In the genomic region with DNA sequence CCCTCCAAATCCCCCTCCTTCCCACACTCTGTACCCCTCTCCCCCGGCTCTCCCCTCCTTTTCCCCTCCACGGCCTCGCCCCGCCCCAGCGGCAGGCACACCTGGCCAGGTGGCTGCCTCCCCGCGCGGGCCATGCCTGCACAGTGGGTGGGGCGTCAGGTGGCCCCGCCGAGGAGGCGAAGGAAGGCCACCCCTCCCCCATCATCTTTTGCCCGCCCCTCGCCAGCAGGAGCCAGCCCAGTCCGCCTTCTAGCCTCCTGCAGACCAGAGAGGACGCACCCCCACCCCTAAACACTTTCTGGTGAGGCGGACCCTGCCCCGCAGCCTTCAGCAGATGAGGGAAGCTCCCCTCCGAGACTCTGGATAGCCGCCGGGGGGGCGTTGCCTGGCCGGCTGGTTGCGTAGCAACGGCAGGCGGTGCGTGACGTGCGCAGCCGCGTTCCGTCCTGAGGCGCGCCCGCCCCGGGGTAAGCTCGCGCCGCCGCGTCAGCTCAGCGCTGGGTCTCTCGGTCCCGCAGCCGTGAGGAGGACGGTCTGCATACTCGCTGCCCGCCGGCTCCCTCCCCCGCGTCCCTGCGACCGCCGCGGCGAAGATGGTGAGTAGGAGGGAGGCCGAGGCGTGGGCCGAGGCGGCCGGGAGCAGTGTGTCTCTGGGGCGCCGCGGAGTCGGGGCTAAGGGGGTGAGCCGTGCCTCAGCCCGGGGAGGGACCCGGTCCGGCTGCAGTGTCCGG, we compare ENCODE assay signal across 1 cellular context.
TF ChIP-seq lines count a peak whose summit lies in the region.

DSTN (plus strand) TSS at position 460 of the 731 bp plus-strand sequence; CDS start at position 594, 134 bp downstream.

TF ChIP-seq in HepG2, 621 proteins besides CTCF, POLR2A, EP300 and RAD21 (continued from another document and continues in another):
- TF ChIP-seq ZNF800 (CRISPR knock-in tag; IDR thresholded peaks at IDR 0.05): peak; percentile 94; the same call in 1 of the 2 replicates
- TF ChIP-seq U2AF2 (IDR thresholded peaks at IDR 0.05; ENCODE audit: low read depth, low read length): no peak
- no peak for TF ChIP-seq ETS1 (CRISPR knock-in tag; IDR thresholded peaks at IDR 0.05)
- no peak for TF ChIP-seq KLF9 (CRISPR knock-in tag; IDR thresholded peaks at IDR 0.05; ENCODE audit: low read depth)
- no peak for TF ChIP-seq CEBPB (IDR thresholded peaks at IDR 0.05; ENCODE audit: borderline replicate concordance, low read depth, low read length)
- peak; percentile 90 for TF ChIP-seq GPN1 (CRISPR knock-in tag; IDR thresholded peaks at IDR 0.05; ENCODE audit: borderline replicate concordance)
- TF ChIP-seq ARID4A (CRISPR knock-in tag; IDR thresholded peaks at IDR 0.05; ENCODE audit: borderline replicate concordance): peak; percentile 98
- no peak for TF ChIP-seq PITX1 (CRISPR knock-in tag; IDR thresholded peaks at IDR 0.05)
- no peak for TF ChIP-seq ZNF550 (CRISPR knock-in tag; IDR thresholded peaks at IDR 0.05; ENCODE audit: borderline replicate concordance)
- TF ChIP-seq, protein P1, sequence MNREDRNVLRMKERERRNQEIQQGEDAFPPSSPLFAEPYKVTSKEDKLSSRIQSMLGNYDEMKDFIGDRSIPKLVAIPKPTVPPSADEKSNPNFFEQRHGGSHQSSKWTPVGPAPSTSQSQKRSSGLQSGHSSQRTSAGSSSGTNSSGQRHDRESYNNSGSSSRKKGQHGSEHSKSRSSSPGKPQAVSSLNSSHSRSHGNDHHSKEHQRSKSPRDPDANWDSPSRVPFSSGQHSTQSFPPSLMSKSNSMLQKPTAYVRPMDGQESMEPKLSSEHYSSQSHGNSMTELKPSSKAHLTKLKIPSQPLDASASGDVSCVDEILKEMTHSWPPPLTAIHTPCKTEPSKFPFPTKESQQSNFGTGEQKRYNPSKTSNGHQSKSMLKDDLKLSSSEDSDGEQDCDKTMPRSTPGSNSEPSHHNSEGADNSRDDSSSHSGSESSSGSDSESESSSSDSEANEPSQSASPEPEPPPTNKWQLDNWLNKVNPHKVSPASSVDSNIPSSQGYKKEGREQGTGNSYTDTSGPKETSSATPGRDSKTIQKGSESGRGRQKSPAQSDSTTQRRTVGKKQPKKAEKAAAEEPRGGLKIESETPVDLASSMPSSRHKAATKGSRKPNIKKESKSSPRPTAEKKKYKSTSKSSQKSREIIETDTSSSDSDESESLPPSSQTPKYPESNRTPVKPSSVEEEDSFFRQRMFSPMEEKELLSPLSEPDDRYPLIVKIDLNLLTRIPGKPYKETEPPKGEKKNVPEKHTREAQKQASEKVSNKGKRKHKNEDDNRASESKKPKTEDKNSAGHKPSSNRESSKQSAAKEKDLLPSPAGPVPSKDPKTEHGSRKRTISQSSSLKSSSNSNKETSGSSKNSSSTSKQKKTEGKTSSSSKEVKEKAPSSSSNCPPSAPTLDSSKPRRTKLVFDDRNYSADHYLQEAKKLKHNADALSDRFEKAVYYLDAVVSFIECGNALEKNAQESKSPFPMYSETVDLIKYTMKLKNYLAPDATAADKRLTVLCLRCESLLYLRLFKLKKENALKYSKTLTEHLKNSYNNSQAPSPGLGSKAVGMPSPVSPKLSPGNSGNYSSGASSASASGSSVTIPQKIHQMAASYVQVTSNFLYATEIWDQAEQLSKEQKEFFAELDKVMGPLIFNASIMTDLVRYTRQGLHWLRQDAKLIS (CRISPR knock-in tag; IDR thresholded peaks at IDR 0.05): no peak
- TF ChIP-seq ZNF772 (CRISPR knock-in tag; IDR thresholded peaks at IDR 0.05): peak; percentile 74; the same call in 1 of the 2 replicates
- TF ChIP-seq, protein P2, sequence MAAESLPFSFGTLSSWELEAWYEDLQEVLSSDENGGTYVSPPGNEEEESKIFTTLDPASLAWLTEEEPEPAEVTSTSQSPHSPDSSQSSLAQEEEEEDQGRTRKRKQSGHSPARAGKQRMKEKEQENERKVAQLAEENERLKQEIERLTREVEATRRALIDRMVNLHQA (CRISPR knock-in tag; IDR thresholded peaks at IDR 0.05): no peak
- TF ChIP-seq ZSCAN21 (CRISPR knock-in tag; IDR thresholded peaks at IDR 0.05; ENCODE audit: borderline replicate concordance): peak; percentile 95; the same call in 1 of the 2 replicates
- no peak; the same call in 1 of the 2 replicates for TF ChIP-seq TARDBP (CRISPR knock-in tag; IDR thresholded peaks at IDR 0.05)
- TF ChIP-seq, protein P3, sequence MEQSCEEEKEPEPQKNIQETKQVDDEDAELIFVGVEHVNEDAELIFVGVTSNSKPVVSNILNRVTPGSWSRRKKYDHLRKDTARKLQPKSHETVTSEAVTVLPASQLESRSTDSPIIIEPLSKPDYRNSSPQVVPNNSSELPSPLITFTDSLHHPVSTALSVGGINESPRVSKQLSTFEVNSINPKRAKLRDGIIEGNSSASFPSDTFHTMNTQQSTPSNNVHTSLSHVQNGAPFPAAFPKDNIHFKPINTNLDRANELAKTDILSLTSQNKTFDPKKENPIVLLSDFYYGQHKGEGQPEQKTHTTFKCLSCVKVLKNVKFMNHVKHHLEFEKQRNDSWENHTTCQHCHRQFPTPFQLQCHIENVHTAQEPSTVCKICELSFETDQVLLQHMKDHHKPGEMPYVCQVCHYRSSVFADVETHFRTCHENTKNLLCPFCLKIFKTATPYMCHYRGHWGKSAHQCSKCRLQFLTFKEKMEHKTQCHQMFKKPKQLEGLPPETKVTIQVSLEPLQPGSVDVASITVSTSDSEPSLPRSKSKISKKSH (CRISPR knock-in tag; IDR thresholded peaks at IDR 0.05; ENCODE audit: borderline replicate concordance): peak; percentile 76
- no peak for TF ChIP-seq SP140L (CRISPR knock-in tag; IDR thresholded peaks at IDR 0.05; ENCODE audit: borderline replicate concordance)
- no peak; the same call in none of the 2 replicates for TF ChIP-seq PHF20 (CRISPR knock-in tag; IDR thresholded peaks at IDR 0.05)
- TF ChIP-seq, protein P4, sequence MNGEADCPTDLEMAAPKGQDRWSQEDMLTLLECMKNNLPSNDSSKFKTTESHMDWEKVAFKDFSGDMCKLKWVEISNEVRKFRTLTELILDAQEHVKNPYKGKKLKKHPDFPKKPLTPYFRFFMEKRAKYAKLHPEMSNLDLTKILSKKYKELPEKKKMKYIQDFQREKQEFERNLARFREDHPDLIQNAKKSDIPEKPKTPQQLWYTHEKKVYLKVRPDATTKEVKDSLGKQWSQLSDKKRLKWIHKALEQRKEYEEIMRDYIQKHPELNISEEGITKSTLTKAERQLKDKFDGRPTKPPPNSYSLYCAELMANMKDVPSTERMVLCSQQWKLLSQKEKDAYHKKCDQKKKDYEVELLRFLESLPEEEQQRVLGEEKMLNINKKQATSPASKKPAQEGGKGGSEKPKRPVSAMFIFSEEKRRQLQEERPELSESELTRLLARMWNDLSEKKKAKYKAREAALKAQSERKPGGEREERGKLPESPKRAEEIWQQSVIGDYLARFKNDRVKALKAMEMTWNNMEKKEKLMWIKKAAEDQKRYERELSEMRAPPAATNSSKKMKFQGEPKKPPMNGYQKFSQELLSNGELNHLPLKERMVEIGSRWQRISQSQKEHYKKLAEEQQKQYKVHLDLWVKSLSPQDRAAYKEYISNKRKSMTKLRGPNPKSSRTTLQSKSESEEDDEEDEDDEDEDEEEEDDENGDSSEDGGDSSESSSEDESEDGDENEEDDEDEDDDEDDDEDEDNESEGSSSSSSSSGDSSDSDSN (CRISPR knock-in tag; IDR thresholded peaks at IDR 0.05): peak; percentile 98; the same call in 1 of the 2 replicates
- no peak for TF ChIP-seq KDM4B (CRISPR knock-in tag; IDR thresholded peaks at IDR 0.05)
- no peak for TF ChIP-seq ZFP62 (CRISPR knock-in tag; IDR thresholded peaks at IDR 0.05)
- TF ChIP-seq PAX8 (CRISPR knock-in tag; IDR thresholded peaks at IDR 0.05; ENCODE audit: borderline replicate concordance): no peak
- TF ChIP-seq ATAD3A (CRISPR knock-in tag; IDR thresholded peaks at IDR 0.05): no peak
- no peak for TF ChIP-seq NFATC3 (CRISPR knock-in tag; IDR thresholded peaks at IDR 0.05)
- peak; percentile 41 for TF ChIP-seq TAF15 (IDR thresholded peaks at IDR 0.05; ENCODE audit: low read depth, low read length, poor library complexity, severe bottlenecking)
- peak; percentile 83; the same call in 1 of the 2 replicates for TF ChIP-seq ZNF891 (CRISPR knock-in tag; IDR thresholded peaks at IDR 0.05)
- TF ChIP-seq, protein P5, sequence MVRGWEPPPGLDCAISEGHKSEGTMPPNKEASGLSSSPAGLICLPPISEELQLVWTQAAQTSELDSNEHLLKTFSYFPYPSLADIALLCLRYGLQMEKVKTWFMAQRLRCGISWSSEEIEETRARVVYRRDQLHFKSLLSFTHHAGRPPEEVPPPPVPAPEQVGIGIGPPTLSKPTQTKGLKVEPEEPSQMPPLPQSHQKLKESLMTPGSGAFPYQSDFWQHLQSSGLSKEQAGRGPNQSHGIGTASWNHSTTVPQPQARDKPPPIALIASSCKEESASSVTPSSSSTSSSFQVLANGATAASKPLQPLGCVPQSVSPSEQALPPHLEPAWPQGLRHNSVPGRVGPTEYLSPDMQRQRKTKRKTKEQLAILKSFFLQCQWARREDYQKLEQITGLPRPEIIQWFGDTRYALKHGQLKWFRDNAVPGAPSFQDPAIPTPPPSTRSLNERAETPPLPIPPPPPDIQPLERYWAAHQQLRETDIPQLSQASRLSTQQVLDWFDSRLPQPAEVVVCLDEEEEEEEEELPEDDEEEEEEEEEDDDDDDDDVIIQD (CRISPR knock-in tag; IDR thresholded peaks at IDR 0.05; ENCODE audit: low read depth): no peak
- no peak for TF ChIP-seq PAWR (CRISPR knock-in tag; IDR thresholded peaks at IDR 0.05; ENCODE audit: borderline replicate concordance)
- no peak; the same call in 1 of the 2 replicates for TF ChIP-seq PHF21A (CRISPR knock-in tag; IDR thresholded peaks at IDR 0.05)
- TF ChIP-seq TAF1 (CRISPR knock-in tag; IDR thresholded peaks at IDR 0.05): peak; percentile 88
- TF ChIP-seq ZNF703 (CRISPR knock-in tag; IDR thresholded peaks at IDR 0.05; ENCODE audit: borderline replicate concordance): no peak; the same call in 1 of the 2 replicates
- no peak for TF ChIP-seq ZNF816 (CRISPR knock-in tag; IDR thresholded peaks at IDR 0.05; ENCODE audit: borderline replicate concordance)
- no peak for TF ChIP-seq U2AF1 (optimal IDR thresholded peaks at IDR 0.05; ENCODE audit: low read depth, low read length)
- TF ChIP-seq ZNF710 (CRISPR knock-in tag; IDR thresholded peaks at IDR 0.05; ENCODE audit: borderline replicate concordance): peak; percentile 82; the same call in 1 of the 2 replicates
- TF ChIP-seq, protein P6, sequence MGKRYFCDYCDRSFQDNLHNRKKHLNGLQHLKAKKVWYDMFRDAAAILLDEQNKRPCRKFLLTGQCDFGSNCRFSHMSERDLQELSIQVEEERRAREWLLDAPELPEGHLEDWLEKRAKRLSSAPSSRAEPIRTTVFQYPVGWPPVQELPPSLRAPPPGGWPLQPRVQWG (CRISPR knock-in tag; IDR thresholded peaks at IDR 0.05; ENCODE audit: borderline replicate concordance, low read depth): no peak
- no peak for TF ChIP-seq IKZF1 (IDR thresholded peaks at IDR 0.05)
